ENCODE assay signal across 1 cellular context in the genomic region with DNA sequence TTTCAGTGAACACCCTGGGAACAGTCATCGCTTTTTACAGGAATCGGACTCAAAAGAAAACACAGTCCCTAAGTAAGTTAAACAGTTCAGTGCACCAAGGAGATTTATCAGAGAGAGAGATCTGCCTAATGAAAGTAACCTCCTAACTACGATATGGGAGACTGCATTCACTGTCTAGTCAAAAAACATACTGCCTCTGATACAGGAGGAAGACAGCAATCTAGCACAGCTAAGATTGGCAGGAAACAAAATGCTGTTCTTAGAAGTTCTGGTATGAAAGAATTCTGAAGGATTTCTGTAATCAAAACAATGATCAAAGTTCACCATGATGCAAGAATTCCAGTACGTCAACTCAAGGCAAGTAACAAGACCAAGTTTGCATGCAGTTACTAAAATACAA.
TF ChIP-seq lines count a peak whose summit lies in the region.

No MANE protein-coding gene starts in this region.

TF ChIP-seq in HepG2, 621 proteins besides CTCF, POLR2A, EP300 and RAD21 (continued from another document):
- TF ChIP-seq ATF4 (CRISPR knock-in tag; IDR thresholded peaks at IDR 0.05) = peak in 1 of 2 experiments; percentile 72; a peak in 1 of 4 replicates
- peak; percentile 12; the same call in 1 of the 2 replicates for TF ChIP-seq HMG20A (CRISPR knock-in tag; IDR thresholded peaks at IDR 0.05; ENCODE audit: borderline replicate concordance)
- TF ChIP-seq, protein P1, sequence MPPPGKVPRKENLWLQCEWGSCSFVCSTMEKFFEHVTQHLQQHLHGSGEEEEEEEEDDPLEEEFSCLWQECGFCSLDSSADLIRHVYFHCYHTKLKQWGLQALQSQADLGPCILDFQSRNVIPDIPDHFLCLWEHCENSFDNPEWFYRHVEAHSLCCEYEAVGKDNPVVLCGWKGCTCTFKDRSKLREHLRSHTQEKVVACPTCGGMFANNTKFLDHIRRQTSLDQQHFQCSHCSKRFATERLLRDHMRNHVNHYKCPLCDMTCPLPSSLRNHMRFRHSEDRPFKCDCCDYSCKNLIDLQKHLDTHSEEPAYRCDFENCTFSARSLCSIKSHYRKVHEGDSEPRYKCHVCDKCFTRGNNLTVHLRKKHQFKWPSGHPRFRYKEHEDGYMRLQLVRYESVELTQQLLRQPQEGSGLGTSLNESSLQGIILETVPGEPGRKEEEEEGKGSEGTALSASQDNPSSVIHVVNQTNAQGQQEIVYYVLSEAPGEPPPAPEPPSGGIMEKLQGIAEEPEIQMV (CRISPR knock-in tag; IDR thresholded peaks at IDR 0.05; ENCODE audit: low read depth) = peak; percentile 42; the same call in 1 of the 2 replicates
